Comparison of ENCODE assay signal across 36 cellular contexts in genomic region chr7:25887795-25888559, GRCh38.
"Had no signal": no experiment of that assay in that cellular context is flagged by ENCODE, and none has a peak within 500 bp of the region (broad histone marks: within the 10 kb centered on the region; RNA-seq: fewer than 3 reads in every experiment).

No MANE protein-coding gene starts in this region.

- DNase-seq: activated CD4-positive, alpha-beta memory T cell treated with anti-CD3 and anti-CD28 coated beads, Interleukin-2, amount 10 ng/mL, durations not matched to agents 7 days and 5 days; activated CD4-positive, alpha-beta T cell treated with anti-CD3 and anti-CD28 coated beads for 1 hour; activated CD4-positive, alpha-beta T cell treated with anti-CD3 and anti-CD28 coated beads for 36 hours; activated CD4-positive, alpha-beta T cell treated with anti-CD3 and anti-CD28 coated beads for 48 hours; activated CD4-positive, alpha-beta T cell treated with anti-CD3 and anti-CD28 coated beads, Interleukin-2, amount 50 U/mL, for 48 hours; activated CD4-positive, CD25-positive, alpha-beta regulatory T cell; activated CD8-positive, alpha-beta memory T cell treated with anti-CD3 and anti-CD28 coated beads for 24 hours; activated CD8-positive, alpha-beta memory T cell treated with anti-CD3 and anti-CD28 coated beads, Interleukin-2, amount 10 ng/mL, durations not matched to agents 7 days and 5 days; activated CD8-positive, alpha-beta memory T cell treated with anti-CD3 and anti-CD28 coated beads, Interleukin-2, amount 50 U/mL, for 48 hours; activated CD8-positive, alpha-beta T cell treated with anti-CD3 and anti-CD28 coated beads, Interleukin-2, amount 10 ng/mL, durations not matched to agents 7 days and 5 days; activated effector memory CD4-positive, alpha-beta T cell treated with Interleukin-2 at 50 U/mL for 16 hours; activated gamma-delta T cell; activated naive CD4-positive, alpha-beta T cell treated with anti-CD3 and anti-CD28 coated beads, Interleukin-2, amount 10 ng/mL, durations not matched to agents 7 days and 5 days; activated naive CD4-positive, alpha-beta T cell treated with Interleukin-2 at 50 U/mL for 16 hours; activated naive CD8-positive, alpha-beta T cell treated with anti-CD3 and anti-CD28 coated beads for 36 hours; activated T-cell treated with anti-CD3 and anti-CD28 coated beads, Interleukin-2, amount 50 U/mL, for 24 hours; activated T-cell treated with anti-CD3 and anti-CD28 coated beads, Interleukin-2, amount 50 U/mL, for 48 hours; adrenal gland; amniotic stem cell; aorta; body of pancreas; brain microvascular endothelial cell; central memory CD4-positive, alpha-beta T cell; T-helper 1 cell; T-helper 2 cell; T-helper 9 cell; WERI-Rb-1 had no signal

- H3K36me3 ChIP-seq: adrenal gland, brain microvascular endothelial cell, breast epithelium, WERI-Rb-1 had no signal

- ATAC-seq: activated CD4-positive, alpha-beta T cell treated with anti-CD3 and anti-CD28 coated beads for 36 hours; activated CD4-positive, CD25-positive, alpha-beta regulatory T cell treated with anti-CD3 and anti-CD28 coated beads, Interleukin-2, amount 50 U/mL, for 24 hours; activated CD8-positive, alpha-beta memory T cell treated with anti-CD3 and anti-CD28 coated beads, Interleukin-2, amount 10 ng/mL, durations not matched to agents 7 days and 5 days; activated CD8-positive, alpha-beta T cell treated with anti-CD3 and anti-CD28 coated beads, Interleukin-2, amount 10 ng/mL, durations not matched to agents 7 days and 5 days; body of pancreas; WTC11 had no signal

- FAIRE-seq: astrocyte, TTC549 had no signal

- H3K9me3 Mint-ChIP-seq: activated CD4-positive, alpha-beta memory T cell treated with anti-CD3 and anti-CD28 coated beads, Interleukin-2, amount 10 ng/mL, durations not matched to agents 7 days and 5 days; activated naive CD4-positive, alpha-beta T cell treated with anti-CD3 and anti-CD28 coated beads, Interleukin-2, amount 10 ng/mL, durations not matched to agents 7 days and 5 days; activated naive CD4-positive, alpha-beta T cell treated with anti-CD3 and anti-CD28 coated beads, Interleukin-2, amount 50 U/mL, for 24 hours; activated naive CD8-positive, alpha-beta T cell treated with anti-CD3 and anti-CD28 coated beads for 36 hours; activated T-cell treated with anti-CD3 and anti-CD28 coated beads, Interleukin-2, amount 50 U/mL, for 24 hours; activated T-helper 2 cell treated with anti-CD3 and anti-CD28 coated beads, Interferon-gamma antibody, Interleukin-2, Interleukin-4, amounts not matched to agents 10 μg/mL and 5 μg/mL and 100 μg/mL, durations not matched to agents 14 hours and 24 hours and 36 hours; T-helper 1 cell treated with Interleukin-12 subunit alpha and Interleukin-12 subunit beta and Interleukin-4 antibody, amounts not matched to agents 30 μg/mL and 1 μg/mL, for 36 hours; T-helper 2 cell treated with Interferon-gamma antibody and Interleukin-4, amounts not matched to agents 5 μg/mL and 100 μg/mL, for 36 hours; WTC11 had no signal

- H3K9me3 ChIP-seq: adrenal gland, body of pancreas, breast epithelium had no signal

- H3K4me3 ChIP-seq: adrenal gland, body of pancreas, breast epithelium had no signal

- H3K27ac Mint-ChIP-seq: activated CD4-positive, alpha-beta memory T cell treated with anti-CD3 and anti-CD28 coated beads, Interleukin-2, amount 10 ng/mL, durations not matched to agents 7 days and 5 days; activated CD4-positive, alpha-beta T cell treated with anti-CD3 and anti-CD28 coated beads for 36 hours; activated CD8-positive, alpha-beta memory T cell treated with anti-CD3 and anti-CD28 coated beads, Interleukin-2, amount 10 ng/mL, durations not matched to agents 7 days and 5 days; activated CD8-positive, alpha-beta T cell treated with anti-CD3 and anti-CD28 coated beads, Interleukin-2, amount 10 ng/mL, durations not matched to agents 7 days and 5 days; activated naive CD4-positive, alpha-beta T cell treated with anti-CD3 and anti-CD28 coated beads, Interleukin-2, amount 10 ng/mL, durations not matched to agents 7 days and 5 days; activated naive CD4-positive, alpha-beta T cell treated with anti-CD3 and anti-CD28 coated beads, Interleukin-2, amount 50 U/mL, for 24 hours; activated naive CD8-positive, alpha-beta T cell treated with anti-CD3 and anti-CD28 coated beads for 36 hours; activated T-cell treated with anti-CD3 and anti-CD28 coated beads, Interleukin-2, amount 50 U/mL, for 24 hours; activated T-helper 2 cell treated with anti-CD3 and anti-CD28 coated beads, Interferon-gamma antibody, Interleukin-2, Interleukin-4, amounts not matched to agents 10 μg/mL and 5 μg/mL and 100 μg/mL, durations not matched to agents 14 hours and 24 hours and 36 hours; T-helper 1 cell treated with Interleukin-12 subunit alpha and Interleukin-12 subunit beta and Interleukin-4 antibody, amounts not matched to agents 30 μg/mL and 1 μg/mL, for 36 hours; T-helper 2 cell treated with Interferon-gamma antibody and Interleukin-4, amounts not matched to agents 5 μg/mL and 100 μg/mL, for 36 hours; WTC11 had no signal

- H3K27me3 ChIP-seq: adrenal gland, body of pancreas, brain microvascular endothelial cell had no signal

- H3K27ac ChIP-seq: adrenal gland, body of pancreas, brain microvascular endothelial cell, breast epithelium, WERI-Rb-1 had no signal

- H3K36me3 Mint-ChIP-seq: activated CD8-positive, alpha-beta memory T cell treated with anti-CD3 and anti-CD28 coated beads, Interleukin-2, amount 10 ng/mL, durations not matched to agents 7 days and 5 days; activated naive CD4-positive, alpha-beta T cell treated with anti-CD3 and anti-CD28 coated beads, Interleukin-2, amount 10 ng/mL, durations not matched to agents 7 days and 5 days; activated naive CD4-positive, alpha-beta T cell treated with anti-CD3 and anti-CD28 coated beads, Interleukin-2, amount 50 U/mL, for 24 hours; activated naive CD8-positive, alpha-beta T cell treated with anti-CD3 and anti-CD28 coated beads for 36 hours; WTC11 had no signal

- H3K4me1 ChIP-seq: breast epithelium had no signal
